ENCODE assay signal across 14 cellular contexts in genomic region chr1:7671676-7672075, GRCh38.
DNase-seq lines count a peak whose midpoint lies in the region; ATAC-seq and TF ChIP-seq lines count a peak whose summit lies in the region.
"Had no signal": no experiment of that assay in that cellular context is flagged by ENCODE, and none has a peak within 500 bp of the region (broad histone marks: within the 10 kb centered on the region; RNA-seq: fewer than 3 reads in every experiment).

No MANE protein-coding gene starts in this region.

- peaks cover 37% of the 10 kb centered on the region for H3K4me1 Mint-ChIP-seq in neural crest cell

- peaks cover 11% of the 10 kb centered on the region for H3K27me3 Mint-ChIP-seq in neural crest cell (ENCODE audit: low read depth)

- ATAC-seq in right cardiac atrium (no peak), GM18868 (IDR thresholded peaks at IDR 0.05; ENCODE audit: unreplicated experiment) (no peak)
- ATAC-seq: GM23338 had no signal

- no peaks in the 10 kb centered on the region for H3K36me3 Mint-ChIP-seq in neural crest cell (ENCODE audit: low read depth)
- H3K36me3 Mint-ChIP-seq: CD4-positive, CD25-positive, alpha-beta regulatory T cell had no signal

- H3K4me1 ChIP-seq in right cardiac atrium (ENCODE audit: control insufficient read depth, insufficient read depth, low read length) = peaks cover 2% of the 10 kb centered on the region
- H3K4me1 ChIP-seq in right atrium auricular region = peaks cover 0 to 17% of the 10 kb centered on the region in 2 donors

- 61% methylated on average over 5 of the region's 5 CpGs for WGBS in right cardiac atrium

- no peak for TF ChIP-seq CTCF in right atrium auricular region (IDR thresholded peaks at IDR 0.05)
- TF ChIP-seq CTCF in neural crest cell (conservative IDR thresholded peaks at IDR 0.05) = no peak

- H3K27me3 ChIP-seq in right cardiac atrium (ENCODE audit: control insufficient read depth, insufficient read depth) (no peaks in the 10 kb centered on the region), right atrium auricular region (no peaks in the 10 kb centered on the region)

- no peaks in the 10 kb centered on the region for H3K9me3 Mint-ChIP-seq in neural crest cell
- H3K9me3 Mint-ChIP-seq: GM23338, H9 had no signal

- peak in 2 of 3 donors; percentile 28 to 32 for DNase-seq in right cardiac atrium
- no peak for DNase-seq in right atrium auricular region (ENCODE audit: low spot score)
- DNase-seq in neural crest cell (ENCODE audit: low read depth, low spot score) = no peak
- no peak for DNase-seq in CD1c-positive myeloid dendritic cell (ENCODE audit: extremely low spot score)
- no peak for DNase-seq in NCI-H1436 (lab: John Stamatoyannopoulos, UW)
- DNase-seq: CD4-positive, CD25-positive, alpha-beta regulatory T cell; DMS53; GF-D8; H9 had no signal

- no peaks in the 10 kb centered on the region for H3K36me3 ChIP-seq in right atrium auricular region

- H3K9me3 ChIP-seq in right cardiac atrium (ENCODE audit: control insufficient read depth, low read length) = no peaks in the 10 kb centered on the region
- no peaks in the 10 kb centered on the region for H3K9me3 ChIP-seq in right atrium auricular region

- no peak overlapping the region for H3K27ac ChIP-seq in right cardiac atrium (ENCODE audit: low read length)
- no peak overlapping the region for H3K27ac ChIP-seq in right atrium auricular region
- H3K27ac ChIP-seq in angular gyrus (ENCODE audit: low read depth, low read length) = peak overlapping the region; percentile 98
- peak overlapping the region; percentile 99 for H3K27ac ChIP-seq in temporal lobe (ENCODE audit: low read depth, low read length)

- H3K4me3 Mint-ChIP-seq in neural crest cell = peak overlapping the region; percentile 58
- H3K4me3 Mint-ChIP-seq: B cell, GM23338, H9 had no signal

- intact Hi-C loops in right cardiac atrium (cut with DNase I) = loop anchor here in 2 of 4 donors (2.0 to 5.0 kb wide), 2 partner anchors 81 to 231 kb away; no protein-coding TSS in a partner anchor

- no peak overlapping the region for H3K27ac Mint-ChIP-seq in neural crest cell (ENCODE audit: unreplicated experiment)
- H3K27ac Mint-ChIP-seq: B cell, GM23338 had no signal

- H3K4me3 ChIP-seq in right cardiac atrium (ENCODE audit: low read length) (no peak overlapping the region), right atrium auricular region (no peak overlapping the region)
- H3K4me3 ChIP-seq: GM23338 had no signal

Comparison
In these comparisons a context has a peak if more than half of its experiments do, and no peak if none do; other contexts are left out.
1. DNase-seq: peak in right cardiac atrium (2 of 3); none in right atrium auricular region (single experiment), neural crest cell (single experiment), CD1c-positive myeloid dendritic cell (single experiment) and NCI-H1436 (single experiment).
2. H3K27ac ChIP-seq: peak in angular gyrus (single experiment) and temporal lobe (single experiment); none in right cardiac atrium (single experiment) and right atrium auricular region (0 of 2).